ENCODE assay signal across 9 cellular contexts in the genomic region with DNA sequence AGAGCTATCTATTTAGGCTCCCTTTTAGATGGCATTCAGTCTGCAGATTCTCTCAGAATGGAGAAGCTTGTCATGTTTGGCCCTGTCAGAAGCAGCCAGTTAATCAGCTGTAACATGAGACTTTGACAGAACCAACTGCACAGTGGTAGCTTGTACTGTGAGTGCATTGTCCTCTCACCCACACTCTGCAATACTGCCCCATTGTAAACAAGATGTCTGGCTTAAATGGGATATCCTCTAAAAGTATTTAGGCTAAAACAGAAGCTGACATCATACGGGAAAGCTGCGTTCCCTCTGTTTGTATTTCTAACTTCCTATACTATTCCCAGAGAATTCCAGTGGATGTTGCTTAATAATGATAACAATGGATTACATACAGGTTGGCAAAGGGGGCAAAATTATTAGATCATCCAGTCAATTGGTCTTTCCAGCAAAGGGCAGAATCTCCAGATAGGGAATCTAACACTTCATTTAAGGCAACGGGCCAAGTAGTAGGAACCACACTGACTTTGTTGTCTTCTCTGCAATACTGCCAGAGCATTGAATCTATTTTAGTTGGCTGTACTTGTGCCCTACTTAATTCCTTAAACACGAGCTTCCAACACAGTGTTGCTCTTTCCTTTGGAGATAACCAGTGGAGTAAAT. TPM values are rescaled to one million over a fixed set of nuclear protein-coding genes. Genes with fewer than 3 reads are reported as not detected.
A peak's percentile ranks its signal among the peaks of the same experiment; 100 is the strongest.
DNase-seq lines count a peak whose midpoint lies in the region; ATAC-seq and TF ChIP-seq lines count a peak whose summit lies in the region.
"Had no signal": no experiment of that assay in that cellular context is flagged by ENCODE, and none has a peak within 500 bp of the region (broad histone marks: within the 10 kb centered on the region; RNA-seq: fewer than 3 reads in every experiment).

No MANE protein-coding gene starts in this region.

- POLR2A ChIA-PET in CD4-positive, alpha-beta memory T cell (lab: Charles Lee; ENCODE audit: partially characterized antibody): no interaction called here
- POLR2A ChIA-PET in T-cell (lab: Charles Lee): interaction anchor here in 1 of 2 donors (0.5 kb wide), 2 partner anchors 117 to 231 kb away, joined by 5 to 8 read pairs; no protein-coding TSS in a partner anchor

- peak; percentile 45 for DNase-seq in A172 (ENCODE audit: low spot score)
- DNase-seq in NCI-H2029 (lab: John Stamatoyannopoulos, UW): peak; percentile 64
- DNase-seq in cardiac fibroblast (ENCODE audit: low read depth in 2 of 2): peak; percentile 55 to 77
- DNase-seq in CD4-positive, alpha-beta memory T cell: no peak
- no peak for DNase-seq in T-cell
- DNase-seq in activated CD4-positive, CD25-positive, alpha-beta regulatory T cell treated with anti-CD3 and anti-CD28 coated beads, Interleukin-2, amount 50 U/mL, for 72 hours: no peak
- no peak for DNase-seq in natural killer cell treated with Interleukin-12 subunit alpha and Interleukin-12 subunit beta and Interleukin-15 and Interleukin-18, amount 100 ng/mL, for 72 hours (ENCODE audit: low spot score)

- H3K27ac ChIP-seq in liver (ENCODE audit: low read depth in 1 of 2, low read length in 2 of 2): peak overlapping the region; percentile 45 to 48
- H3K27ac ChIP-seq in CD4-positive, alpha-beta memory T cell (ENCODE audit: low read depth, low read length): no peak overlapping the region
- H3K27ac ChIP-seq: BLaER1 had no signal

- H3K36me3 Mint-ChIP-seq in CD4-positive, alpha-beta memory T cell: no peaks in the 10 kb centered on the region
- H3K36me3 Mint-ChIP-seq in T-cell: no peaks in the 10 kb centered on the region
- H3K36me3 Mint-ChIP-seq in natural killer cell treated with Interleukin-12 subunit alpha and Interleukin-12 subunit beta and Interleukin-15 and Interleukin-18, amount 100 ng/mL, for 72 hours: peaks cover 4% of the 10 kb centered on the region

- no peaks in the 10 kb centered on the region for H3K27me3 Mint-ChIP-seq in CD4-positive, alpha-beta memory T cell
- no peaks in the 10 kb centered on the region for H3K27me3 Mint-ChIP-seq in T-cell
- no peaks in the 10 kb centered on the region for H3K27me3 Mint-ChIP-seq in natural killer cell treated with Interleukin-12 subunit alpha and Interleukin-12 subunit beta and Interleukin-15 and Interleukin-18, amount 100 ng/mL, for 72 hours

- no peak overlapping the region for H3K9ac ChIP-seq in liver (ENCODE audit: low read depth in 1 of 2, low read length in 2 of 2)
- H3K9ac ChIP-seq: BLaER1 had no signal

- no peaks in the 10 kb centered on the region for H3K36me3 ChIP-seq in liver (ENCODE audit: control insufficient read depth in 4 of 4, insufficient read depth in 3 of 4, low read depth in 1 of 4, low read length in 3 of 4)
- no peaks in the 10 kb centered on the region for H3K36me3 ChIP-seq in CD4-positive, alpha-beta memory T cell (ENCODE audit: insufficient read depth, low read length)
- H3K36me3 ChIP-seq: BLaER1 had no signal

- no peaks in the 10 kb centered on the region for H3K9me3 Mint-ChIP-seq in CD4-positive, alpha-beta memory T cell
- no peaks in the 10 kb centered on the region for H3K9me3 Mint-ChIP-seq in T-cell
- H3K9me3 Mint-ChIP-seq in natural killer cell treated with Interleukin-12 subunit alpha and Interleukin-12 subunit beta and Interleukin-15 and Interleukin-18, amount 100 ng/mL, for 72 hours: no peaks in the 10 kb centered on the region

- no peak for ATAC-seq in T-cell (replicated peaks in 1 of 4)
- ATAC-seq in natural killer cell treated with Interleukin-12 subunit alpha and Interleukin-12 subunit beta and Interleukin-15 and Interleukin-18, amount 100 ng/mL, for 72 hours: no peak

- WGBS in liver: 26% methylated on average over 4 of the region's 4 CpGs

- H3K9me3 ChIP-seq in liver (ENCODE audit: control insufficient read depth in 4 of 4, low read length in 3 of 4): no peaks in the 10 kb centered on the region
- H3K9me3 ChIP-seq in CD4-positive, alpha-beta memory T cell (ENCODE audit: control insufficient read depth in 1 of 2, low read length in 2 of 2): no peaks in the 10 kb centered on the region
- H3K9me3 ChIP-seq: BLaER1 had no signal

- TF ChIP-seq RAD21 in liver (IDR thresholded peaks at IDR 0.05): peak; percentile 32 to 42

- H3K4me1 ChIP-seq in liver (ENCODE audit: control insufficient read depth in 4 of 4, insufficient read depth in 4 of 4, low read length in 3 of 4): peaks cover 13 to 52% (median 42%) of the 10 kb centered on the region in 4 donors
- peaks cover 7% of the 10 kb centered on the region for H3K4me1 ChIP-seq in CD4-positive, alpha-beta memory T cell (ENCODE audit: insufficient read depth, low read length)
- H3K4me1 ChIP-seq: BLaER1 had no signal

- no peaks in the 10 kb centered on the region for H3K27me3 ChIP-seq in liver (ENCODE audit: control insufficient read depth in 4 of 4, insufficient read depth in 4 of 4, low read length in 3 of 4)
- no peaks in the 10 kb centered on the region for H3K27me3 ChIP-seq in CD4-positive, alpha-beta memory T cell (ENCODE audit: insufficient read depth, low read length)
- H3K27me3 ChIP-seq: BLaER1 had no signal

- H3K4me3 ChIP-seq in cardiac fibroblast (replicated peaks in 1 of 2; ENCODE audit: low read depth in 2 of 2, low read length in 2 of 2) (no peak overlapping the region), liver (ENCODE audit: low read depth in 1 of 3, low read length in 3 of 3) (no peak overlapping the region)
- no peak overlapping the region for H3K4me3 ChIP-seq in CD4-positive, alpha-beta memory T cell (ENCODE audit: low read length in 2 of 2)
- H3K4me3 ChIP-seq: BLaER1 had no signal

- no peak for TF ChIP-seq CTCF in cardiac fibroblast (IDR thresholded peaks at IDR 0.05; ENCODE audit: low read depth, low read length)
- no peak for TF ChIP-seq CTCF in liver (IDR thresholded peaks at IDR 0.05; ENCODE audit: low read depth, low read length, missing input control)

- no peak overlapping the region for H3K27ac Mint-ChIP-seq in CD4-positive, alpha-beta memory T cell
- no peak overlapping the region for H3K27ac Mint-ChIP-seq in T-cell
- peak overlapping the region in 1 of 2 donors; percentile 92 for H3K27ac Mint-ChIP-seq in natural killer cell treated with Interleukin-12 subunit alpha and Interleukin-12 subunit beta and Interleukin-15 and Interleukin-18, amount 100 ng/mL, for 72 hours

- peaks cover 10 to 14% (median 12%) of the 10 kb centered on the region in 4 donors for H3K4me1 Mint-ChIP-seq in CD4-positive, alpha-beta memory T cell
- H3K4me1 Mint-ChIP-seq in T-cell: peaks cover 14 to 21% (median 17%) of the 10 kb centered on the region in 3 donors
- H3K4me1 Mint-ChIP-seq in natural killer cell treated with Interleukin-12 subunit alpha and Interleukin-12 subunit beta and Interleukin-15 and Interleukin-18, amount 100 ng/mL, for 72 hours (ENCODE audit: low read depth in 2 of 2): peaks cover 27 to 33% of the 10 kb centered on the region in 2 donors

- CTCF ChIA-PET in CD4-positive, alpha-beta memory T cell (lab: Charles Lee; ENCODE audit: partially characterized antibody): interaction anchor here (0.8 to 10.6 kb wide), 15 partner anchors 9 to 996 kb away, joined by 3 to 162 read pairs (median 5); no protein-coding TSS in a partner anchor
- CTCF ChIA-PET in T-cell (lab: Charles Lee): interaction anchor here (0.5 to 3.9 kb wide), 18 partner anchors 8 to 983 kb away, joined by 3 to 40 read pairs (median 6); no protein-coding TSS in a partner anchor

- intact Hi-C loops in CD4-positive, alpha-beta memory T cell (cut with micrococcal nuclease): no loop called here

- no peak overlapping the region for H3K4me3 Mint-ChIP-seq in CD4-positive, alpha-beta memory T cell
- H3K4me3 Mint-ChIP-seq in T-cell: no peak overlapping the region
- H3K4me3 Mint-ChIP-seq in natural killer cell treated with Interleukin-12 subunit alpha and Interleukin-12 subunit beta and Interleukin-15 and Interleukin-18, amount 100 ng/mL, for 72 hours: no peak overlapping the region

TF ChIP-seq in liver, 16 proteins besides CTCF, POLR2A, EP300 and RAD21 (continues in another document):
- TF ChIP-seq FOXA1 (IDR thresholded peaks at IDR 0.05): peak; percentile 92
- no peak for TF ChIP-seq HNF4G (IDR thresholded peaks at IDR 0.05)
- no peak for TF ChIP-seq GABPA (IDR thresholded peaks at IDR 0.05 in 1 of 2, conservative IDR thresholded peaks at IDR 0.05 in 1 of 2)
- TF ChIP-seq HNF4A (conservative IDR thresholded peaks at IDR 0.05): peak; percentile 73 to 75
- peak; percentile 80 for TF ChIP-seq YY1 (IDR thresholded peaks at IDR 0.05)
- no peak for TF ChIP-seq TAF1 (conservative IDR thresholded peaks at IDR 0.05)
- TF ChIP-seq JUND (IDR thresholded peaks at IDR 0.05): peak in 1 of 2 donors; percentile 47
- TF ChIP-seq, protein P1, sequence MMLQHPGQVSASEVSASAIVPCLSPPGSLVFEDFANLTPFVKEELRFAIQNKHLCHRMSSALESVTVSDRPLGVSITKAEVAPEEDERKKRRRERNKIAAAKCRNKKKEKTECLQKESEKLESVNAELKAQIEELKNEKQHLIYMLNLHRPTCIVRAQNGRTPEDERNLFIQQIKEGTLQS (IDR thresholded peaks at IDR 0.05): peak; percentile 24
- TF ChIP-seq NR2F2 (IDR thresholded peaks at IDR 0.05): no peak
- TF ChIP-seq, protein P2, sequence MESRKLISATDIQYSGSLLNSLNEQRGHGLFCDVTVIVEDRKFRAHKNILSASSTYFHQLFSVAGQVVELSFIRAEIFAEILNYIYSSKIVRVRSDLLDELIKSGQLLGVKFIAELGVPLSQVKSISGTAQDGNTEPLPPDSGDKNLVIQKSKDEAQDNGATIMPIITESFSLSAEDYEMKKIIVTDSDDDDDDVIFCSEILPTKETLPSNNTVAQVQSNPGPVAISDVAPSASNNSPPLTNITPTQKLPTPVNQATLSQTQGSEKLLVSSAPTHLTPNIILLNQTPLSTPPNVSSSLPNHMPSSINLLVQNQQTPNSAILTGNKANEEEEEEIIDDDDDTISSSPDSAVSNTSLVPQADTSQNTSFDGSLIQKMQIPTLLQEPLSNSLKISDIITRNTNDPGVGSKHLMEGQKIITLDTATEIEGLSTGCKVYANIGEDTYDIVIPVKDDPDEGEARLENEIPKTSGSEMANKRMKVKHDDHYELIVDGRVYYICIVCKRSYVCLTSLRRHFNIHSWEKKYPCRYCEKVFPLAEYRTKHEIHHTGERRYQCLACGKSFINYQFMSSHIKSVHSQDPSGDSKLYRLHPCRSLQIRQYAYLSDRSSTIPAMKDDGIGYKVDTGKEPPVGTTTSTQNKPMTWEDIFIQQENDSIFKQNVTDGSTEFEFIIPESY (IDR thresholded peaks at IDR 0.05): peak; percentile 53

RNA-seq across cellular contexts. Expression of a gene that starts 15.4 kb away (rescaled TPM):
- 0.55 and 0.93 TPM in 2 replicates for total RNA-seq in A172 (2014; rRNA removed; shearing (Covaris generic))
- total RNA-seq in liver (1 to 10 TPM; 2.5 to 7.9 TPM), T-cell (100 to 1,000 TPM in 2 of 5 donors, 10 to 100 TPM in 3; 79.5 to 141 (median 91.7) TPM)
- polyA plus RNA-seq in liver: 1 to 10 TPM in 1 of 2 donors, under 1 TPM in 1; 0.85 to 3.8 TPM
- total RNA-seq in CD4-positive, alpha-beta memory T cell: 100 to 1,000 TPM; 114 to 119 TPM
- polyA plus RNA-seq in CD4-positive, alpha-beta memory T cell: 10 to 100 TPM; 69.7 to 76.6 TPM
- 100 to 1,000 TPM; 133 to 241 TPM for total RNA-seq in natural killer cell treated with Interleukin-12 subunit alpha and Interleukin-12 subunit beta and Interleukin-15 and Interleukin-18, amount 100 ng/mL, for 72 hours

Comparison
In these comparisons a context has a peak if more than half of its experiments do, and no peak if none do; other contexts are left out.
1. DNase-seq: peak in A172 (single experiment), NCI-H2029 (single experiment) and cardiac fibroblast (2 of 2); none in CD4-positive, alpha-beta memory T cell (0 of 5), T-cell (0 of 34), activated CD4-positive, CD25-positive, alpha-beta regulatory T cell treated with anti-CD3 and anti-CD28 coated beads, Interleukin-2, amount 50 U/mL, for 72 hours (single experiment) and natural killer cell treated with Interleukin-12 subunit alpha and Interleukin-12 subunit beta and Interleukin-15 and Interleukin-18, amount 100 ng/mL, for 72 hours (single experiment).
2. RNA of a gene that starts 15.4 kb away (total RNA-seq): 133 to 241 TPM in natural killer cell treated with Interleukin-12 subunit alpha and Interleukin-12 subunit beta and Interleukin-15 and Interleukin-18, amount 100 ng/mL, for 72 hours, 114 to 119 TPM in CD4-positive, alpha-beta memory T cell and 79.5 to 141 TPM in T-cell; 2.5 to 7.9 TPM in liver and 0.55 to 0.93 TPM in A172; every median in the first group is over 4 times any median in the second.